Comparison of ENCODE assay signal across 14 cellular contexts in the genomic region with DNA sequence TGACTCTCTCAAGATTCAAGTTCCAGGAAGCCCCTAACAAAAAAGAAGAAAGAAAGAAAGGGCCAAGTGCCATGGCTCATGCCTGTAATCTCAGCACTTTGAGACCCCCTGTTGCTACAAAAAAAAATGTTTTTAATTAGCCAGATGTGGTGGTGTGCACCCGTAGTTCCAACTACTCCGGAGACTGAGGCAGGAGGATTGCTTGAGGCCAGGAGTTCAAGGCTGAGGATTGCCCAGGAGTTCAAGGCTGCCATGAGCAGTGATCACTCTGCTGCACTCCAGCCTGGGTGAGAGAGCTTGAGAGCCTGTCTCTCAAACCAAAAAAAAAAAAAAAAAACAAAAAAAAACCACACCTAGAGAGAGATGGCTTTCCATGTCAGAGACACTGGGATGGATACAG. TPM values are rescaled to one million over a fixed set of nuclear protein-coding genes. Genes with fewer than 3 reads are reported as not detected.
A peak's percentile ranks its signal among the peaks of the same experiment; 100 is the strongest.
DNase-seq lines count a peak whose midpoint lies in the region; TF ChIP-seq lines count a peak whose summit lies in the region.
"Had no signal": no experiment of that assay in that cellular context is flagged by ENCODE, and none has a peak within 500 bp of the region (broad histone marks: within the 10 kb centered on the region; RNA-seq: fewer than 3 reads in every experiment).

No MANE protein-coding gene starts in this region.

- no peaks in the 10 kb centered on the region for H3K36me3 Mint-ChIP-seq in chondrocyte (ENCODE audit: low read depth)
- peaks cover 5% of the 10 kb centered on the region for H3K36me3 Mint-ChIP-seq in neural crest cell (ENCODE audit: low read depth)
- no peaks in the 10 kb centered on the region for H3K36me3 Mint-ChIP-seq in type B pancreatic cell
- H3K36me3 Mint-ChIP-seq: CD8-positive, alpha-beta T cell had no signal

- H3K4me1 Mint-ChIP-seq in chondrocyte (ENCODE audit: low read depth): peaks cover 11% of the 10 kb centered on the region
- H3K4me1 Mint-ChIP-seq in neural crest cell: peaks cover 7% of the 10 kb centered on the region
- peaks cover 8% of the 10 kb centered on the region for H3K4me1 Mint-ChIP-seq in type B pancreatic cell (ENCODE audit: unreplicated experiment)

- no peak overlapping the region for H3K27ac Mint-ChIP-seq in chondrocyte (ENCODE audit: unreplicated experiment)
- H3K27ac Mint-ChIP-seq in neural crest cell (ENCODE audit: unreplicated experiment): no peak overlapping the region
- H3K27ac Mint-ChIP-seq in type B pancreatic cell: no peak overlapping the region
- H3K27ac Mint-ChIP-seq: B cell; CD4-positive, alpha-beta T cell; CD8-positive, alpha-beta T cell had no signal

- peak; percentile 8 for DNase-seq in activated effector memory CD4-positive, alpha-beta T cell treated with anti-CD3 and anti-CD28 coated beads, Interleukin-2, amount 50 U/mL, for 16 hours
- no peak for DNase-seq in activated effector memory CD4-positive, alpha-beta T cell treated with Interleukin-2 at 50 U/mL for 16 hours
- peak; percentile 11 for DNase-seq in chondrocyte (ENCODE audit: low spot score)
- DNase-seq in neural crest cell (ENCODE audit: low read depth, low spot score): no peak
- no peak for DNase-seq in type B pancreatic cell (ENCODE audit: extremely low spot score, unreplicated experiment)
- DNase-seq: AML-193; Caco-2; Calu3; CD4-positive, alpha-beta T cell; CD8-positive, alpha-beta T cell; DMS79 treated with DMSO at 0.1 percent for 48 hours; GF-D8 had no signal

- H3K4me3 Mint-ChIP-seq in chondrocyte (ENCODE audit: unreplicated experiment) (no peak overlapping the region), neural crest cell (peak overlapping the region; percentile 47), type B pancreatic cell (no peak overlapping the region)
- H3K4me3 Mint-ChIP-seq: B cell; CD4-positive, alpha-beta T cell; CD8-positive, alpha-beta T cell had no signal

- TF ChIP-seq CTCF in chondrocyte (IDR thresholded peaks at IDR 0.05) (no peak), neural crest cell (conservative IDR thresholded peaks at IDR 0.05) (no peak), type B pancreatic cell (conservative IDR thresholded peaks at IDR 0.05) (no peak)

- H3K9me3 Mint-ChIP-seq in chondrocyte (ENCODE audit: low read depth): no peaks in the 10 kb centered on the region
- peaks cover 5% of the 10 kb centered on the region for H3K9me3 Mint-ChIP-seq in neural crest cell
- no peaks in the 10 kb centered on the region for H3K9me3 Mint-ChIP-seq in type B pancreatic cell
- H3K9me3 Mint-ChIP-seq: CD4-positive, alpha-beta T cell; CD8-positive, alpha-beta T cell had no signal

- peaks cover 27% of the 10 kb centered on the region for H3K27me3 Mint-ChIP-seq in chondrocyte (ENCODE audit: low read depth)
- H3K27me3 Mint-ChIP-seq in neural crest cell (ENCODE audit: low read depth): peaks cover 82% of the 10 kb centered on the region
- peaks cover 65% of the 10 kb centered on the region for H3K27me3 Mint-ChIP-seq in type B pancreatic cell

RNA-seq across cellular contexts. Expression of a gene that starts 18.8 kb away (rescaled TPM):
- not detected in 3 replicates for total RNA-seq in chondrocyte
- not detected in 2 replicates for total RNA-seq in neural crest cell
- not detected in 2 replicates for total RNA-seq in type B pancreatic cell (ENCODE audit: low replicate concordance)
- total RNA-seq: A172; B cell; Caco-2; Calu3; CD4-positive, alpha-beta T cell; CD8-positive, alpha-beta T cell had no signal

RNA-seq across cellular contexts. Expression of a gene that starts 39.0 kb away (rescaled TPM):
- total RNA-seq in chondrocyte (8.6 to 10.4 TPM (median 8.8 TPM) in 3 replicates), neural crest cell (14.2 and 14.3 TPM in 2 replicates), type B pancreatic cell (ENCODE audit: low replicate concordance) (9.8 and 11.1 TPM in 2 replicates)

Comparison
In these comparisons a context has a peak if more than half of its experiments do, and no peak if none do; other contexts are left out.
1. DNase-seq: peak in activated effector memory CD4-positive, alpha-beta T cell treated with anti-CD3 and anti-CD28 coated beads, Interleukin-2, amount 50 U/mL, for 16 hours (single experiment) and chondrocyte (single experiment); none in activated effector memory CD4-positive, alpha-beta T cell treated with Interleukin-2 at 50 U/mL for 16 hours (single experiment), neural crest cell (single experiment) and type B pancreatic cell (single experiment).